In the genomic region with DNA sequence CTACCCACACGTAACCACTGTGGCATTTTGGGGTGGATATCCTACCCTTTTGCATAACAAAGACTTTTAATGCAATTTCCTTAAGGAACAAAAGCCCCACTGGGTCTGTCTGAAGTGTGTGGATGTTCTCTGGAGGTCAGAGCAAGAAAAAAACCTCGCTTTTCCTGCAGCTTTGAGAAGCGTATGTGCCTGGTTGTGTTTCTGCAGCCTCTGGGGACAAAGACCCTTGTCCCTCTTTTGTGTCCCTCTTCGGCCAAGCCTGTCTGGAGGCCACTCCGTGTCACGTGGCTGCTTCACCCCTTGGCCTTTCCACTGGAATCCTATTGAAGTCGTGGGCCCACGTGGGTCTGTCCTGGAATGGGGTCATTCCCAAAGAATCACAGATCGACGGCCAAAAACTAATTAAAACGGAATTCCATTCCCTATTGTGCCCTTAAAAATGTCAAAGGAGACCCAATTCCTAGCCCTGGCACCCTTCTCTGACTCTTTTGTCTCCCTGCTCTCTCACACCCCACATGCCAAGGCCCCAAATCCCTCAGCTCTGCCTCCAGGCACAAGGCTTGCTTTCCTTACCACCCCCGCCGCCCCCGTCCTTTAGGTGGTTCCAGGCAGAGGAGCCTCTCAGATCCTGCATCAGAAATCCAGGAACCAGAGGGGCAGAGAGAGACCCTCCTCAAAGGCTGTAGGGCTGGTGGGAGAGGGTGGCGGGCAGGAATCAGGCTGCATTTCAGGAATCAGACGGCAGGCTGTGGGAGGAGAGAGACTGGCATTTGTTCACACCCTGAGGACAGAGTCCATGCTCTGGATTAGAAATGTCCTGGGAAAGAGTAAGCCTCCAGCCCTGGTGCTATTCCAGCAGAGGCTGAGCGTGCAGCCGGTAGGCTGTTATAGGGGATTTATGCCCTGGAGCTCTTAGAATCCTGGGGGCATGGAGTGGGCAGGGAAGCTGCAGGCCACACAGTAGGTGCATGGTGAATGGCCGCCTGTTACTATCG, we compare ENCODE assay signal across 19 cellular contexts. TPM values are rescaled to one million over a fixed set of nuclear protein-coding genes. Genes with fewer than 3 reads are reported as not detected.
DNase-seq lines count a peak whose midpoint lies in the region; ATAC-seq and TF ChIP-seq lines count a peak whose summit lies in the region.
"Had no signal": no experiment of that assay in that cellular context is flagged by ENCODE, and none has a peak within 500 bp of the region (broad histone marks: within the 10 kb centered on the region; RNA-seq: fewer than 3 reads in every experiment).

No MANE protein-coding gene starts in this region.

- intact Hi-C loops in left colon (cut with DNase I, micrococcal nuclease) (no loop called here), posterior cingulate gyrus (cut with DNase I) (no loop called here)

- H2BK20ac ChIP-seq in H9 (ENCODE audit: low read depth, low read length, poor library complexity, severe bottlenecking), result no peak overlapping the region

- H3K79me2 ChIP-seq in H9 (ENCODE audit: insufficient read depth, low read length), result no peaks in the 10 kb centered on the region

- H2BK120ac ChIP-seq in H9 (ENCODE audit: low read depth, low read length, poor library complexity, severe bottlenecking), result no peak overlapping the region

- no peak overlapping the region for H2AFZ ChIP-seq in H9 (ENCODE audit: low read length)

- no peak overlapping the region for H3K23ac ChIP-seq in H9 (ENCODE audit: insufficient read length, low read depth, low read length)

- no peak overlapping the region for H3K56ac ChIP-seq in H9 (ENCODE audit: insufficient read length, low read depth, low read length)

- H2BK12ac ChIP-seq in H9 (ENCODE audit: insufficient read length, low read depth, low read length), result no peak overlapping the region

- no peaks in the 10 kb centered on the region for H4K20me1 ChIP-seq in H9 (ENCODE audit: control insufficient read depth, insufficient read depth, insufficient read length)

- no peak overlapping the region for H4K8ac ChIP-seq in H9 (replicated peaks; ENCODE audit: insufficient read length, low read depth, low read length)

- no peaks in the 10 kb centered on the region for H3K27me3 ChIP-seq in H9 (ENCODE audit: insufficient read depth, low read length)
- H3K27me3 ChIP-seq: pancreas had no signal

- H2BK15ac ChIP-seq in H9 (ENCODE audit: low read depth, low read length), result no peak overlapping the region

- H3K4ac ChIP-seq in H9 (ENCODE audit: low read depth, low read length), result no peak overlapping the region

- H3K27me3 Mint-ChIP-seq in H9 (ENCODE audit: low read depth) (peaks cover 8% of the 10 kb centered on the region), chondrocyte (ENCODE audit: low read depth) (no peaks in the 10 kb centered on the region)

- no peak for TF ChIP-seq CTCF in H9 (conservative IDR thresholded peaks at IDR 0.05)
- TF ChIP-seq CTCF in chondrocyte (IDR thresholded peaks at IDR 0.05), result no peak

- no peak overlapping the region for H3K4me2 ChIP-seq in H9 (ENCODE audit: insufficient read depth, insufficient read length, low read length)

- no peaks in the 10 kb centered on the region; the same call in 1 of the 2 replicates for H3K4me1 ChIP-seq in H9 (ENCODE audit: insufficient read depth, low read length)
- H3K4me1 ChIP-seq: pancreas had no signal

- no peaks in the 10 kb centered on the region for H3K23me2 ChIP-seq in H9 (ENCODE audit: insufficient read length, low read depth, low read length, poor library complexity, severe bottlenecking)

- WGBS in H9 (ENCODE audit: extremely low coverage, insufficient read length, low lambda C conversion rate), result no CpG with 5 or more reads among the region's 20 CpGs

- H3K18ac ChIP-seq in H9 (ENCODE audit: insufficient read length, low read depth, low read length), result no peak overlapping the region

- no peak overlapping the region for H4K91ac ChIP-seq in H9 (ENCODE audit: insufficient read length, low read depth, low read length)

- H3K9me3 ChIP-seq in H9 (ENCODE audit: control insufficient read depth, low read depth, low read length), result no peaks in the 10 kb centered on the region
- H3K9me3 ChIP-seq: pancreas had no signal

- no peak overlapping the region for H3K14ac ChIP-seq in H9 (ENCODE audit: insufficient read depth, low read length)

- H4K5ac ChIP-seq in H9 (ENCODE audit: insufficient read length, low read depth, low read length), result no peak overlapping the region

- no peak overlapping the region for H3K27ac ChIP-seq in H9 (ENCODE audit: insufficient read length, low read depth, low read length)
- H3K27ac ChIP-seq: pancreas, RWPE1 had no signal

- H3K4me3 Mint-ChIP-seq in H9, result peak overlapping the region; percentile 27 to 57; a peak in 4 of 5 replicates
- no peak overlapping the region for H3K4me3 Mint-ChIP-seq in chondrocyte (ENCODE audit: unreplicated experiment)
- H3K4me3 Mint-ChIP-seq: stimulated activated naive B cell treated with anti-CD40 and anti-IgM and Interleukin-4, amounts not matched to agents 10 μg/mL and 1 μg/mL and 100 μg/mL, for 72 hours had no signal

- ATAC-seq in left colon (peak; percentile 95), GM18858 (IDR thresholded peaks at IDR 0.05; ENCODE audit: unreplicated experiment) (no peak), HG02623 (IDR thresholded peaks at IDR 0.05; ENCODE audit: unreplicated experiment) (no peak)
- ATAC-seq: pancreas had no signal

- peak overlapping the region; percentile 22 to 95 (median 91); a peak in 4 of 7 replicates for H3K27ac Mint-ChIP-seq in H9
- no peak overlapping the region for H3K27ac Mint-ChIP-seq in chondrocyte (ENCODE audit: unreplicated experiment)
- H3K27ac Mint-ChIP-seq: stimulated activated naive B cell treated with anti-CD40 and anti-IgM and Interleukin-4, amounts not matched to agents 10 μg/mL and 1 μg/mL and 100 μg/mL, for 72 hours had no signal

- H3K4me1 Mint-ChIP-seq in H9 (peaks cover 50 to 53% of the 10 kb centered on the region in 2 experiments), chondrocyte (ENCODE audit: low read depth) (peaks cover 10% of the 10 kb centered on the region)

- no peak overlapping the region for H3K9ac ChIP-seq in H9 (ENCODE audit: extremely low read depth, insufficient read length, low read length)

- H2BK5ac ChIP-seq in H9 (ENCODE audit: insufficient read length, low read length), result no peak overlapping the region

- H3K36me3 Mint-ChIP-seq in H9 (ENCODE audit: insufficient read depth in 1 of 3, low read depth in 3 of 3) (0 out of 7 replicates have a peak, but pooled peaks cover 0 to 3% (median 0%) of the 10 kb centered on the region in 3 experiments), chondrocyte (ENCODE audit: low read depth) (peaks cover 4% of the 10 kb centered on the region)
- H3K36me3 Mint-ChIP-seq: stimulated activated naive B cell treated with anti-CD40 and anti-IgM and Interleukin-4, amounts not matched to agents 10 μg/mL and 1 μg/mL and 100 μg/mL, for 72 hours had no signal

- no peak overlapping the region for H3T11ph ChIP-seq in H9 (ENCODE audit: low read length)

- no peaks in the 10 kb centered on the region for H3K79me1 ChIP-seq in H9 (ENCODE audit: insufficient read depth, low read depth, low read length, poor library complexity, severe bottlenecking)

- H3K9me3 Mint-ChIP-seq in H9 (peaks cover 0 to 1% of the 10 kb centered on the region in 2 experiments; a peak in 2 of 5 replicates), chondrocyte (ENCODE audit: low read depth) (no peaks in the 10 kb centered on the region)
- H3K9me3 Mint-ChIP-seq: stimulated activated naive B cell treated with anti-CD40 and anti-IgM and Interleukin-4, amounts not matched to agents 10 μg/mL and 1 μg/mL and 100 μg/mL, for 72 hours had no signal

- DNase-seq in H9, result no peak
- DNase-seq in chondrocyte (ENCODE audit: low spot score), result peak; percentile 39
- DNase-seq in left colon, result peak in 1 of 2 donors; percentile 26
- DNase-seq in posterior cingulate gyrus, result peak in 9 of 10 donors; percentile 40 to 89 (median 67)
- DNase-seq in SHP77 (lab: John Stamatoyannopoulos, UW), result no peak
- DNase-seq in AML-193 (lab: John Stamatoyannopoulos, UW), result no peak
- DNase-seq: activated CD4-positive, alpha-beta T cell treated with anti-CD3 and anti-CD28 coated beads, Interleukin-2, amount 50 U/mL, for 4 hours; activated naive CD4-positive, alpha-beta T cell; foreskin melanocyte; HCEC 1CT; left cardiac atrium; NCI-H1417 treated with DMSO at 0.1 percent for 48 hours; NCI-H526; stimulated activated naive B cell treated with anti-CD40 and anti-IgM and Interleukin-4, amounts not matched to agents 10 μg/mL and 1 μg/mL and 100 μg/mL, for 72 hours had no signal

- no peak overlapping the region for H2AK5ac ChIP-seq in H9 (ENCODE audit: insufficient read length, low read length)

RNA-seq across cellular contexts. Expression of a gene that starts 12.6 kb away (rescaled TPM):
- total RNA-seq in H9 (2021) (0.59 and 0.75 TPM in 2 replicates), chondrocyte (0.72 to 2.8 TPM (median 1.2 TPM) in 3 replicates), left colon (under 1 TPM; 0.09 to 0.45 TPM)
- total RNA-seq: K562 had no signal

RNA-seq across cellular contexts. Expression of a gene that starts 26.6 kb away (rescaled TPM):
- total RNA-seq in H9 (2021), result 2.6 and 2.9 TPM in 2 replicates
- total RNA-seq in chondrocyte, result 1.6 to 5.9 TPM (median 5.6 TPM) in 3 replicates
- total RNA-seq in left colon, result 1 to 10 TPM in 1 of 2 donors, under 1 TPM in 1; 0.31 to 1.0 TPM
- total RNA-seq: K562 had no signal

Comparison
In these comparisons a context has a peak if more than half of its experiments do, and no peak if none do; other contexts are left out.
1. DNase-seq: peak in chondrocyte (single experiment) and posterior cingulate gyrus (9 of 10); none in H9 (single experiment), SHP77 (0 of 2) and AML-193 (0 of 2).